ENCODE assay signal across 15 cellular contexts in the genomic region with DNA sequence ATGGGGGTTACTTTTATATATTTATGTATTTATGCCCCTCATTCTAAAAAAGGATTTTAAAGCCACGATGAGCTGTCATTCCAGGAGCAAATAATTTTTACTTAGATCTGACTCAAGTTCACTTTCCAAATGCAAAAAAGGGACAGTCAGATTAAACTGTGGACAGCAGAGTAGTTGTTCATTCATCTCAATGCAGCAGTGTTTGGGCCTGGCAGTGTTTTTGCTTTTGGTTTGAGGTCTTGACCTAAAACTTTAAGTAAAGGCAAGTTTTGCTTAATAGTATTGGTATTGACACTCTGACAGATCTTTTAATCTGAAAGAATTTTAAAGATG. TPM values are rescaled to one million over a fixed set of nuclear protein-coding genes. Genes with fewer than 3 reads are reported as not detected.
DNase-seq lines count a peak whose midpoint lies in the region; ATAC-seq and TF ChIP-seq lines count a peak whose summit lies in the region.
"Had no signal": no experiment of that assay in that cellular context is flagged by ENCODE, and none has a peak within 500 bp of the region (broad histone marks: within the 10 kb centered on the region; RNA-seq: fewer than 3 reads in every experiment).

No MANE protein-coding gene starts in this region.

- peaks cover 19% of the 10 kb centered on the region; the same call in 1 of the 2 replicates for H4K20me1 ChIP-seq in GM23248 (ENCODE audit: insufficient read depth)

- ATAC-seq in RWPE2 (ENCODE audit: low read depth) (no peak), GM21423 (IDR thresholded peaks at IDR 0.05; ENCODE audit: unreplicated experiment) (no peak), heart left ventricle (no peak)

- TF ChIP-seq POLR2A in sigmoid colon (IDR thresholded peaks at IDR 0.05) (no peak), heart left ventricle (IDR thresholded peaks at IDR 0.05) (no peak)

- peak overlapping the region; percentile 52 for H3K27ac ChIP-seq in GM23248
- peak overlapping the region; percentile 16 for H3K27ac ChIP-seq in RWPE2 (ENCODE audit: poor library complexity, severe bottlenecking)
- peak overlapping the region in 3 of 4 donors; percentile 3 to 44 (median 26) for H3K27ac ChIP-seq in sigmoid colon
- no peak overlapping the region for H3K27ac ChIP-seq in heart left ventricle

- H3K36me3 ChIP-seq in GM23248 (ENCODE audit: low read depth): 0 out of 2 replicates have a peak, but pooled peaks cover 3% of the 10 kb centered on the region
- no peaks in the 10 kb centered on the region for H3K36me3 ChIP-seq in RWPE2 (ENCODE audit: low read depth)
- no peaks in the 10 kb centered on the region for H3K36me3 ChIP-seq in sigmoid colon
- no peaks in the 10 kb centered on the region for H3K36me3 ChIP-seq in heart left ventricle

- in situ Hi-C loops in GM23248 (cut with MboI): no loop called here

- peaks cover 69% of the 10 kb centered on the region for H3F3A ChIP-seq in GM23248 (ENCODE audit: insufficient read depth)

- H3K9me3 ChIP-seq in GM23248 (ENCODE audit: low read depth) (no peaks in the 10 kb centered on the region), RWPE2 (ENCODE audit: severe bottlenecking) (no peaks in the 10 kb centered on the region), sigmoid colon (no peaks in the 10 kb centered on the region), heart left ventricle (no peaks in the 10 kb centered on the region)

- DNase-seq in GM23248 (peak; percentile 52), RWPE2 (ENCODE audit: low spot score) (no peak), dedifferentiated amniotic fluid mesenchymal stem cell (ENCODE audit: extremely low spot score) (peak; percentile 40), sigmoid colon (no peak), heart left ventricle (no peak), DMS153 treated with DMSO at 0.1 percent for 48 hours (lab: John Stamatoyannopoulos, UW; ENCODE audit: unreplicated experiment) (no peak), NOMO-1 treated with DMSO at 0.1 percent for 48 hours (lab: John Stamatoyannopoulos, UW; ENCODE audit: unreplicated experiment) (no peak)
- DNase-seq: activated CD4-positive, CD25-positive, alpha-beta regulatory T cell treated with anti-CD3 and anti-CD28 coated beads, Interleukin-2, amount 50 U/mL, for 72 hours; activated naive CD4-positive, alpha-beta T cell treated with Interleukin-2 at 50 U/mL for 16 hours; islet precursor cell; Karpas-422; NCI-H2029 treated with DMSO at 0.1 percent for 48 hours; NCI-H82 had no signal

- peaks cover 93% of the 10 kb centered on the region for H3K79me2 ChIP-seq in GM23248 (ENCODE audit: insufficient read depth)

- whole genome bisulfite sequencing in GM23248 (ENCODE audit: low coverage in 1 of 2, low lambda C conversion rate in 2 of 2, missing lambda C conversion rate in 2 of 2), 2 experiments: 0 to 4% methylated on average over 1 of the region's 1 CpG
- 41 to 51% methylated on average over 1 of the region's 1 CpG for WGBS in sigmoid colon, 2 donors
- WGBS in heart left ventricle, 4 donors: 62 to 76% (median 69%) methylated on average over 1 of the region's 1 CpG

- no peak for TF ChIP-seq CTCF in RWPE2 (IDR thresholded peaks at IDR 0.05; ENCODE audit: poor library complexity, severe bottlenecking)
- TF ChIP-seq CTCF in sigmoid colon (IDR thresholded peaks at IDR 0.05): no peak
- TF ChIP-seq CTCF in heart left ventricle (IDR thresholded peaks at IDR 0.05): no peak

- H2AFZ ChIP-seq in GM23248: no peak overlapping the region

- H3K9me2 ChIP-seq in GM23248 (ENCODE audit: insufficient read depth): no peaks in the 10 kb centered on the region

- intact Hi-C loops in sigmoid colon (cut with DNase I) (loop anchor here (10.0 kb wide), 1 partner anchor 365 kb away; no protein-coding TSS in a partner anchor), heart left ventricle (cut with DNase I) (loop anchor here in 6 of 10 donors (5.0 to 10.0 kb wide), 8 partner anchors 95 to 365 kb away; no protein-coding TSS in a partner anchor)

- no peak for TF ChIP-seq EP300 in sigmoid colon (IDR thresholded peaks at IDR 0.05)

- H3K27me3 ChIP-seq in GM23248 (replicated peaks; ENCODE audit: insufficient read depth) (no peaks in the 10 kb centered on the region), RWPE2 (ENCODE audit: insufficient read depth, poor library complexity, severe bottlenecking) (no peaks in the 10 kb centered on the region), sigmoid colon (no peaks in the 10 kb centered on the region), heart left ventricle (no peaks in the 10 kb centered on the region)

- H3K4me1 ChIP-seq in GM23248 (ENCODE audit: insufficient read depth) (peaks cover 45% of the 10 kb centered on the region), RWPE2 (ENCODE audit: insufficient read depth, poor library complexity, severe bottlenecking) (peaks cover 11% of the 10 kb centered on the region), sigmoid colon (peaks cover 0 to 73% (median 65%) of the 10 kb centered on the region in 4 donors), heart left ventricle (peaks cover 3 to 80% (median 54%) of the 10 kb centered on the region in 12 donors)

- peak overlapping the region; percentile 70 for H3K4me2 ChIP-seq in GM23248 (ENCODE audit: unreplicated experiment)

- peak overlapping the region; percentile 17; the same call in 1 of the 2 replicates for H3K9ac ChIP-seq in GM23248

- H3K4me3 ChIP-seq in GM23248 (peak overlapping the region; percentile 27; the same call in 1 of the 2 replicates), RWPE2 (ENCODE audit: severe bottlenecking) (no peak overlapping the region), sigmoid colon (no peak overlapping the region), heart left ventricle (no peak overlapping the region)
- H3K4me3 ChIP-seq: SK-N-MC had no signal

RNA-seq across cellular contexts. Expression of a gene that starts 13.9 kb away (rescaled TPM):
- total RNA-seq in GM23248 (2014; rRNA removed; shearing (Covaris generic)): 9.1 and 9.3 TPM in 2 replicates
- polyA plus RNA-seq in GM23248 (2016; fragmentation: Nextera tagmentation; extraction: Ambion mirVana) (3.9 and 4.7 TPM in 2 replicates), sigmoid colon (1 to 10 TPM; 1.8 to 7.3 (median 2.1) TPM), heart left ventricle (1 to 10 TPM; 3.5 to 4.1 TPM)
- total RNA-seq in sigmoid colon (1 to 10 TPM; 6.1 to 7.8 (median 6.8) TPM), heart left ventricle (10 to 100 TPM in 3 of 9 donors, 1 to 10 TPM in 6; 6.0 to 12.2 (median 8.5) TPM)

Comparison
In these comparisons a context has a peak if more than half of its experiments do, and no peak if none do; other contexts are left out.
1. DNase-seq: peak in GM23248 (single experiment) and dedifferentiated amniotic fluid mesenchymal stem cell (single experiment); none in RWPE2 (single experiment), sigmoid colon (single experiment), heart left ventricle (0 of 5), DMS153 treated with DMSO at 0.1 percent for 48 hours (single experiment) and NOMO-1 treated with DMSO at 0.1 percent for 48 hours (single experiment).
2. H3K27ac ChIP-seq: peak in GM23248 (single experiment), RWPE2 (single experiment) and sigmoid colon (3 of 4); none in heart left ventricle (0 of 12).